ENCODE assay signal across 8 cellular contexts in genomic region chr5:134905246-134905996, GRCh38. TPM values are rescaled to one million over a fixed set of nuclear protein-coding genes. Genes with fewer than 3 reads are reported as not detected.
DNase-seq lines count a peak whose midpoint lies in the region; ATAC-seq, FAIRE-seq and TF ChIP-seq lines count a peak whose summit lies in the region.

No MANE protein-coding gene starts in this region.

- no peaks in the 10 kb centered on the region for H3K27me3 ChIP-seq in BLaER1 treated with 17β-estradiol and CSF1 and Interleukin-3, amounts not matched to agents 10 nM and 100 nM
- H3K27me3 ChIP-seq in H1 (replicated peaks in 1 of 4; ENCODE audit: control insufficient read depth in 3 of 4, extremely low read depth in 1 of 4, insufficient read depth in 3 of 4, low read length in 3 of 4), result no peaks in the 10 kb centered on the region

- ATAC-seq in GM19035 (IDR thresholded peaks at IDR 0.05; ENCODE audit: unreplicated experiment) (peak; percentile 35), HG03432 (IDR thresholded peaks at IDR 0.05; ENCODE audit: unreplicated experiment) (peak; percentile 35)

- peak overlapping the region; percentile 92 for H4K8ac ChIP-seq in H1 (ENCODE audit: extremely low read depth, insufficient read depth, low read length)

- peaks cover 0 to 5% (median 0%) of the 10 kb centered on the region in 11 experiments; a peak in 2 of 22 replicates for H4K20me1 ChIP-seq in BLaER1 treated with 17β-estradiol and CSF1 and Interleukin-3, amounts not matched to agents 10 nM and 100 nM
- no peaks in the 10 kb centered on the region for H4K20me1 ChIP-seq in H1 (replicated peaks in 1 of 2; ENCODE audit: control insufficient read depth in 1 of 2, insufficient read depth in 2 of 2, low read length in 2 of 2)

- peaks cover 3% of the 10 kb centered on the region; the same call in 1 of the 2 replicates for H3K23me2 ChIP-seq in H1 (ENCODE audit: low read depth, low read length)

- peak overlapping the region; percentile 96 to 99 (median 98) for H3K9ac ChIP-seq in BLaER1 treated with 17β-estradiol and CSF1 and Interleukin-3, amounts not matched to agents 10 nM and 100 nM
- peak overlapping the region; percentile 88 to 93 (median 92) for H3K9ac ChIP-seq in H1 (replicated peaks in 1 of 4; ENCODE audit: extremely low read depth in 1 of 4, low read depth in 3 of 4, low read length in 3 of 4)

- no peak for TF ChIP-seq EP300 in H1 (IDR thresholded peaks at IDR 0.05; ENCODE audit: borderline replicate concordance in 1 of 2, low read depth in 2 of 2, low read length in 2 of 2)

- no peak overlapping the region for H3K23ac ChIP-seq in H1 (ENCODE audit: insufficient read length)

- H3K9me3 ChIP-seq in BLaER1 treated with 17β-estradiol and CSF1 and Interleukin-3, amounts not matched to agents 10 nM and 100 nM (replicated peaks in 1 of 11), result no peaks in the 10 kb centered on the region
- H3K9me3 ChIP-seq in H1 (ENCODE audit: insufficient read depth in 2 of 2, low read depth in 1 of 2, low read length in 1 of 2) (no peaks in the 10 kb centered on the region), mesodermal cell (ENCODE audit: control insufficient read depth, low read length) (no peaks in the 10 kb centered on the region)

- H2BK20ac ChIP-seq in H1 (ENCODE audit: low read length), result no peak overlapping the region

- H3K4ac ChIP-seq in H1 (replicated peaks; ENCODE audit: insufficient read length, low read depth, low read length), result peak overlapping the region; percentile 81

- peak overlapping the region; percentile 68 to 89 (median 76) for H3K4me3 ChIP-seq in BLaER1 treated with 17β-estradiol and CSF1 and Interleukin-3, amounts not matched to agents 10 nM and 100 nM
- H3K4me3 ChIP-seq in H1 (ENCODE audit: extremely low read depth in 1 of 4, insufficient read depth in 2 of 4, low read depth in 3 of 4, low read length in 4 of 4), result peak overlapping the region; percentile 84 to 95 (median 93)
- peak overlapping the region; percentile 71 for H3K4me3 ChIP-seq in mesodermal cell (ENCODE audit: extremely low read depth, insufficient read depth, low read length, poor library complexity, severe bottlenecking)

- POLR2A ChIA-PET in H1 (lab: Charles Lee; ENCODE audit: partially characterized antibody), result interaction anchor here (0.9 to 5.8 kb wide), 20 partner anchors 12 to 169 kb away, joined by 3 to 54 read pairs (median 4); partner anchors contain the start of genes C5orf24, CAMLG, DDX46 and TXNDC15

- peak in 2 of 3 experiments; percentile 11 to 63; a peak in 2 of 4 replicates for TF ChIP-seq CTCF in H1 (IDR thresholded peaks at IDR 0.05; ENCODE audit: control extremely low read depth in 1 of 3, insufficient read depth in 1 of 3, low read depth in 1 of 3, low read length in 3 of 3)

- H3K4me2 ChIP-seq in BLaER1 treated with 17β-estradiol and CSF1 and Interleukin-3, amounts not matched to agents 10 nM and 100 nM, result peak overlapping the region; percentile 62 to 90 (median 77)
- peak overlapping the region; percentile 59 to 81 for H3K4me2 ChIP-seq in H1 (ENCODE audit: insufficient read depth in 1 of 2, low read depth in 2 of 2, low read length in 2 of 2)

- TF ChIP-seq POLR2A in H1 (IDR thresholded peaks at IDR 0.05; ENCODE audit: control extremely low read depth in 1 of 2, low read depth in 2 of 2, low read length in 2 of 2), result peak in 1 of 2 experiments; percentile 28; a peak in 1 of 3 replicates

- no peaks in the 10 kb centered on the region for H3K79me2 ChIP-seq in H1 (ENCODE audit: control insufficient read depth in 1 of 2, insufficient read depth in 2 of 2, low read length in 2 of 2)

- 0 out of 2 replicates have a peak overlapping the region, but pooled peaks have one; percentile 50 for H2BK12ac ChIP-seq in H1 (ENCODE audit: low read depth, low read length)

- H2BK15ac ChIP-seq in H1 (ENCODE audit: low read length), result peak overlapping the region; percentile 81; the same call in 1 of the 2 replicates

- WGBS in H1 (ENCODE audit: extremely low coverage in 1 of 2, insufficient coverage in 1 of 2, insufficient read length in 1 of 2, insufficient replicate concordance in 2 of 2, low coverage in 1 of 2, low lambda C conversion rate in 2 of 2, missing lambda C conversion rate in 1 of 2), 2 experiments, result 3% methylated on average over 36 of the region's 54 CpGs; no CpG with 5 or more reads in 1 of the 2 experiments
- WGBS in mesodermal cell (ENCODE audit: insufficient coverage in 2 of 2), 2 experiments, result 1 to 2% methylated on average over 28 to 48 of the region's 54 CpGs

- H2BK120ac ChIP-seq in H1 (replicated peaks; ENCODE audit: low read depth, low read length), result no peak overlapping the region

- H3K4me1 ChIP-seq in BLaER1 treated with 17β-estradiol and CSF1 and Interleukin-3, amounts not matched to agents 10 nM and 100 nM, result peaks cover 38 to 54% (median 47%) of the 10 kb centered on the region in 10 experiments
- H3K4me1 ChIP-seq in H1 (replicated peaks in 1 of 4; ENCODE audit: control insufficient read depth in 3 of 4, insufficient read depth in 4 of 4, low read length in 3 of 4) (peaks cover 0 to 4% (median 0%) of the 10 kb centered on the region in 4 experiments; a peak in 3 of 7 replicates), mesodermal cell (ENCODE audit: control insufficient read depth, insufficient read depth, low read length, poor library complexity, severe bottlenecking) (peaks cover 5% of the 10 kb centered on the region)

- FAIRE-seq in H1 (lab: Jason Lieb, UNC), result no peak

- DNase-seq in NCI-H82 (lab: John Stamatoyannopoulos, UW) (peak; percentile 79), H1 (ENCODE audit: low read depth in 1 of 2, low spot score in 2 of 2) (no peak)
- DNase-seq in activated CD8-positive, alpha-beta memory T cell treated with anti-CD3 and anti-CD28 coated beads for 1 hour (ENCODE audit: extremely low read depth in 1 of 2, low read depth in 1 of 2), result peak; percentile 16 to 39
- DNase-seq in stimulated activated CD8-positive, alpha-beta memory T cell treated with anti-CD3 and anti-CD28 coated beads, Interleukin-15, amount 100 ng/mL, for 4 hours (ENCODE audit: low read depth in 2 of 2), result peak; percentile 16 to 37

- CTCF ChIA-PET in H1 (lab: Charles Lee; ENCODE audit: partially characterized antibody), result interaction anchor here (0.6 to 4.8 kb wide), 25 partner anchors 12 to 352 kb away, joined by 3 to 49 read pairs (median 4); partner anchors contain the start of gene CAMLG

- no peak overlapping the region for H3K14ac ChIP-seq in H1 (ENCODE audit: insufficient read length)

- peak overlapping the region; percentile 52 for H4K91ac ChIP-seq in H1 (replicated peaks; ENCODE audit: insufficient read length, low read length)

- peak overlapping the region; percentile 97 to 99 (median 98) for H3K27ac ChIP-seq in BLaER1 treated with 17β-estradiol and CSF1 and Interleukin-3, amounts not matched to agents 10 nM and 100 nM
- H3K27ac ChIP-seq in H1 (ENCODE audit: low read depth, low read length) (peak overlapping the region; percentile 91), mesodermal cell (ENCODE audit: low read depth, low read length, severe bottlenecking) (peak overlapping the region; percentile 96)

- peak overlapping the region; percentile 96 for H3K18ac ChIP-seq in H1 (ENCODE audit: extremely low read depth, low read length)

- peak overlapping the region; percentile 81 for H2BK5ac ChIP-seq in H1 (ENCODE audit: low read depth, low read length)

- peak overlapping the region; percentile 90 for H4K5ac ChIP-seq in H1 (ENCODE audit: insufficient read length, low read depth, low read length)

- H2AFZ ChIP-seq in H1 (ENCODE audit: low read length), result peak overlapping the region; percentile 75; the same call in 1 of the 2 replicates

- peak; percentile 48 to 54 for TF ChIP-seq RAD21 in H1 (IDR thresholded peaks at IDR 0.05 in 1 of 2, conservative IDR thresholded peaks at IDR 0.05 in 1 of 2; ENCODE audit: low read depth in 2 of 2, low read length in 2 of 2)

- peak overlapping the region; percentile 84 for H3K56ac ChIP-seq in H1 (replicated peaks; ENCODE audit: insufficient read length, low read depth, low read length)

- peaks cover 4 to 36% (median 22%) of the 10 kb centered on the region in 11 experiments; a peak in 21 of 22 replicates for H3K36me3 ChIP-seq in BLaER1 treated with 17β-estradiol and CSF1 and Interleukin-3, amounts not matched to agents 10 nM and 100 nM
- H3K36me3 ChIP-seq in H1 (ENCODE audit: control insufficient read depth in 2 of 4, insufficient read depth in 4 of 4, low read length in 3 of 4), result peaks cover 0 to 2% (median 0%) of the 10 kb centered on the region in 4 experiments; a peak in 1 of 8 replicates
- peaks cover 8% of the 10 kb centered on the region for H3K36me3 ChIP-seq in mesodermal cell (ENCODE audit: control insufficient read depth, insufficient read depth, low read length)

- H3K79me1 ChIP-seq in H1 (ENCODE audit: low read depth, low read length), result no peaks in the 10 kb centered on the region; the same call in 1 of the 2 replicates

- H2AK5ac ChIP-seq in H1 (ENCODE audit: low read depth, low read length), result no peak overlapping the region

RNA-seq across cellular contexts. Expression of gene PCBD2, which starts 0.5 kb away (rescaled TPM):
- 7.2 and 10.3 TPM in 2 replicates for total RNA-seq in H1 (2021; fragmentation: NEBNext Ultra II Directional; extraction: Animal tissue kit (Norgen Biotek cat#: 25700))
- 4.4 and 4.8 TPM in 2 replicates for polyA plus RNA-seq in H1 (2011; rRNA removed)
- 6.5 TPM for polyA plus RNA-seq in H1 (2011; cell fraction: cytosol; rRNA removed)
- 3.4 TPM for polyA plus RNA-seq in H1 (2011; cell fraction: nucleus; rRNA removed)
- polyA plus RNA-seq in H1 (2012, experiment 1 of 2), result 5.4 to 7.1 TPM (median 5.9 TPM) in 4 replicates
- 4.8 TPM for polyA plus RNA-seq in H1 (2012, experiment 2 of 2)
- 6.6 TPM for polyA plus RNA-seq in H1 (2013, experiment 1 of 2)
- 6.5 TPM for polyA plus RNA-seq in H1 (2013, experiment 2 of 2)
- polyA minus RNA-seq in H1 (2011; rRNA and poly(A)+ RNA removed), result 3.3 and 5.1 TPM in 2 replicates
- 5.1 TPM for polyA minus RNA-seq in H1 (2011; cell fraction: cytosol; rRNA and poly(A)+ RNA removed)
- 5.4 TPM for polyA minus RNA-seq in H1 (2011; cell fraction: nucleus; rRNA and poly(A)+ RNA removed)
- 3.9 TPM for polyA plus RNA-seq in mesodermal cell (2013, experiment 1 of 2)
- polyA plus RNA-seq in mesodermal cell (2013, experiment 2 of 2), result 3.6 TPM

RNA-seq across cellular contexts. Expression of gene TXNDC15, which starts 31.2 kb away (rescaled TPM):
- 30.8 and 34.5 TPM in 2 replicates for total RNA-seq in H1 (2021; fragmentation: NEBNext Ultra II Directional; extraction: Animal tissue kit (Norgen Biotek cat#: 25700))
- polyA plus RNA-seq in H1 (2011; rRNA removed), result 20.1 and 22.8 TPM in 2 replicates
- 27.2 TPM for polyA plus RNA-seq in H1 (2011; cell fraction: cytosol; rRNA removed)
- 34.6 TPM for polyA plus RNA-seq in H1 (2011; cell fraction: nucleus; rRNA removed)
- polyA plus RNA-seq in H1 (2012, experiment 1 of 2), result 28.8 to 35.9 TPM (median 32.2 TPM) in 4 replicates
- 23.7 TPM for polyA plus RNA-seq in H1 (2012, experiment 2 of 2)
- polyA plus RNA-seq in H1 (2013, experiment 1 of 2), result 46.3 TPM
- polyA plus RNA-seq in H1 (2013, experiment 2 of 2), result 52.6 TPM
- 31.6 and 32.9 TPM in 2 replicates for polyA minus RNA-seq in H1 (2011; rRNA and poly(A)+ RNA removed)
- polyA minus RNA-seq in H1 (2011; cell fraction: cytosol; rRNA and poly(A)+ RNA removed), result 16.2 TPM
- polyA minus RNA-seq in H1 (2011; cell fraction: nucleus; rRNA and poly(A)+ RNA removed), result 13.2 TPM
- polyA plus RNA-seq in mesodermal cell (2013, experiment 1 of 2), result 40.8 TPM
- polyA plus RNA-seq in mesodermal cell (2013, experiment 2 of 2), result 40.5 TPM

RNA-seq across cellular contexts. Expression of gene C5orf24, which starts 59.7 kb away (rescaled TPM):
- 19.6 and 20.2 TPM in 2 replicates for total RNA-seq in H1 (2021; fragmentation: NEBNext Ultra II Directional; extraction: Animal tissue kit (Norgen Biotek cat#: 25700))
- 6.0 and 11.1 TPM in 2 replicates for polyA plus RNA-seq in H1 (2011; rRNA removed)
- 10.3 TPM for polyA plus RNA-seq in H1 (2011; cell fraction: cytosol; rRNA removed)
- polyA plus RNA-seq in H1 (2011; cell fraction: nucleus; rRNA removed), result 8.6 TPM
- polyA plus RNA-seq in H1 (2012, experiment 1 of 2), result 10.9 to 13.2 TPM (median 11.8 TPM) in 4 replicates
- polyA plus RNA-seq in H1 (2012, experiment 2 of 2), result 3.1 TPM
- 16.2 TPM for polyA plus RNA-seq in H1 (2013, experiment 1 of 2)
- 14.3 TPM for polyA plus RNA-seq in H1 (2013, experiment 2 of 2)
- 14.7 and 25.3 TPM in 2 replicates for polyA minus RNA-seq in H1 (2011; rRNA and poly(A)+ RNA removed)
- 8.1 TPM for polyA minus RNA-seq in H1 (2011; cell fraction: cytosol; rRNA and poly(A)+ RNA removed)
- polyA minus RNA-seq in H1 (2011; cell fraction: nucleus; rRNA and poly(A)+ RNA removed), result 25.6 TPM
- polyA plus RNA-seq in mesodermal cell (2013, experiment 1 of 2), result 51.1 TPM
- polyA plus RNA-seq in mesodermal cell (2013, experiment 2 of 2), result 56.1 TPM

Comparison
In these comparisons a context has a peak if more than half of its experiments do, and no peak if none do; other contexts are left out.
1. DNase-seq: peak in NCI-H82 (single experiment), activated CD8-positive, alpha-beta memory T cell treated with anti-CD3 and anti-CD28 coated beads for 1 hour (2 of 2) and stimulated activated CD8-positive, alpha-beta memory T cell treated with anti-CD3 and anti-CD28 coated beads, Interleukin-15, amount 100 ng/mL, for 4 hours (2 of 2); none in H1 (0 of 2).
2. Peak in every context shown above with its lines, with median percentiles within 50 percentile points of each other: H3K27ac ChIP-seq and H3K4me3 ChIP-seq.